ENCODE assay signal across 29 cellular contexts in genomic region chr12:46801293-46801692, GRCh38. TPM values are rescaled to one million over a fixed set of nuclear protein-coding genes. Genes with fewer than 3 reads are reported as not detected.
"Had no signal": no experiment of that assay in that cellular context is flagged by ENCODE, and none has a peak within 500 bp of the region (broad histone marks: within the 10 kb centered on the region; RNA-seq: fewer than 3 reads in every experiment).

No MANE protein-coding gene starts in this region.

- H3K27ac ChIP-seq: heart left ventricle, lower lobe of right lung, neural progenitor cell, neutrophil, sigmoid colon, spleen, suprapubic skin, thoracic aorta, tibial artery, vagina had no signal

- H3K4me3 Mint-ChIP-seq: immature natural killer cell; naive thymus-derived CD8-positive, alpha-beta T cell; nephron; neural progenitor cell; stimulated activated effector memory CD8-positive, alpha-beta T cell treated with anti-CD3 and anti-CD28 coated beads, Interleukin-12 subunit alpha, Interleukin-12 subunit beta, amount 100 ng/mL, for 72 hours; stimulated activated naive CD8-positive, alpha-beta T cell treated with anti-CD3 and anti-CD28 coated beads, Interleukin-15, Interleukin-2, amounts not matched to agents 100 ng/mL and 50 ng/mL, for 24 hours; type B pancreatic cell had no signal

- H3K27me3 Mint-ChIP-seq: progenitor cell of endocrine pancreas, type B pancreatic cell had no signal

- H3K36me3 Mint-ChIP-seq: neural progenitor cell; stimulated activated effector memory CD8-positive, alpha-beta T cell treated with anti-CD3 and anti-CD28 coated beads, Interleukin-12 subunit alpha, Interleukin-12 subunit beta, amount 100 ng/mL, for 72 hours; type B pancreatic cell had no signal

- H3K4me3 ChIP-seq: heart left ventricle, lower lobe of right lung, neural progenitor cell, sigmoid colon, spleen, suprapubic skin, thoracic aorta, tibial artery, vagina had no signal

- H2AFZ ChIP-seq: neural progenitor cell had no signal

- H3K4me1 Mint-ChIP-seq: immature natural killer cell; naive thymus-derived CD8-positive, alpha-beta T cell; nephron; neural progenitor cell; stimulated activated effector memory CD8-positive, alpha-beta T cell treated with anti-CD3 and anti-CD28 coated beads, Interleukin-12 subunit alpha, Interleukin-12 subunit beta, amount 100 ng/mL, for 72 hours had no signal

- H3K9me3 ChIP-seq: heart left ventricle, lower lobe of right lung, neutrophil, sigmoid colon, spleen, suprapubic skin, thoracic aorta, tibial artery, vagina had no signal

- H3K9me3 Mint-ChIP-seq: immature natural killer cell; naive thymus-derived CD8-positive, alpha-beta T cell; neural progenitor cell; stimulated activated effector memory CD8-positive, alpha-beta T cell treated with anti-CD3 and anti-CD28 coated beads, Interleukin-12 subunit alpha, Interleukin-12 subunit beta, amount 100 ng/mL, for 72 hours; stimulated activated naive CD8-positive, alpha-beta T cell treated with anti-CD3 and anti-CD28 coated beads, Interleukin-15, Interleukin-2, amounts not matched to agents 100 ng/mL and 50 ng/mL, for 24 hours had no signal

- H3K27ac Mint-ChIP-seq: immature natural killer cell; naive thymus-derived CD8-positive, alpha-beta T cell; nephron; neural progenitor cell; progenitor cell of endocrine pancreas; stimulated activated effector memory CD8-positive, alpha-beta T cell treated with anti-CD3 and anti-CD28 coated beads, Interleukin-12 subunit alpha, Interleukin-12 subunit beta, amount 100 ng/mL, for 72 hours; stimulated activated naive CD8-positive, alpha-beta T cell treated with anti-CD3 and anti-CD28 coated beads, Interleukin-15, Interleukin-2, amounts not matched to agents 100 ng/mL and 50 ng/mL, for 24 hours; type B pancreatic cell had no signal

- H3K4me2 ChIP-seq: neural progenitor cell had no signal

- H3K36me3 ChIP-seq: heart left ventricle, lower lobe of right lung, neural progenitor cell, neutrophil, sigmoid colon, spleen, suprapubic skin, thoracic aorta, tibial artery, vagina had no signal

- H3K9ac ChIP-seq: neural progenitor cell had no signal

- H3K27me3 ChIP-seq: heart left ventricle, neural progenitor cell, neutrophil, sigmoid colon, spleen, suprapubic skin, tibial artery, vagina had no signal

- H3K4me1 ChIP-seq: heart left ventricle, lower lobe of right lung, neural progenitor cell, sigmoid colon, spleen, suprapubic skin, tibial artery, vagina had no signal

- ATAC-seq: heart left ventricle; left ventricle myocardium superior; lower lobe of right lung; naive thymus-derived CD8-positive, alpha-beta T cell; right cardiac atrium; stimulated activated effector memory CD8-positive, alpha-beta T cell treated with anti-CD3 and anti-CD28 coated beads, Interleukin-12 subunit alpha, Interleukin-12 subunit beta, amount 100 ng/mL, for 72 hours had no signal

- DNase-seq: heart left ventricle; hypothalamus; immature natural killer cell; islet precursor cell; left ventricle myocardium superior; lower lobe of right lung; mammary epithelial cell; mesenchymal stem cell; naive thymus-derived CD8-positive, alpha-beta T cell; occipital lobe; retina; right cardiac atrium; sigmoid colon; small intestine; spleen; stimulated activated CD4-positive, alpha-beta T cell treated with anti-CD3 and anti-CD28 coated beads, Interleukin-4, amount 100 ng/mL, for 24 hours; stimulated activated naive CD4-positive, alpha-beta T cell; tibial artery had no signal

RNA-seq across cellular contexts. Expression of gene SLC38A4, which starts 24.5 kb away (rescaled TPM):
- total RNA-seq: kidney epithelial cell; naive thymus-derived CD8-positive, alpha-beta T cell; vagina had no signal
- polyA plus RNA-seq: immature natural killer cell; naive thymus-derived CD8-positive, alpha-beta T cell had no signal
